In the genomic region with DNA sequence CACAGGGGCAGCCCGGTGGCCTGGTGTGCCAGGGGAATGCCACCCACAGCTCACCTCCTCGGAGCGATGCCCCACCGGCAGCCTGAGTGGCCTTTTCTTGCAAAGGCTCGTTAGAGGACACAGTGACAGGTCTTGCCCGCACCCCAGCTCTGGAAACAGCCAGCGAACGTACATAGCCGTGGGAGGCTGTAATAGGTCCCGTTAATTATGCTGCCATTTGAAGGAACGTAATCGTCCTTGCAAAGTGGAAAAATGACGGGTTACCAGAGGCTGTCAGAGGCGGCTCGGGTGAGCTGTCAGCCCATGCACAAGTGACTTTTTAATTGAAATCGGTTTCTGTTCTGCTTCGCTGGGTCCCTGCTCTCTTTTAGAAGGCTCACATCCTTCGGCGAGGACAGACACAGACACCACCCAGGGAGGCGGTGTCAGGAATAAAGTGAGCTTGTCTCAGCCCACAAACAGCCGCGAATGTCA, we compare ENCODE assay signal across 12 cellular contexts.
DNase-seq lines count a peak whose midpoint lies in the region; ATAC-seq and TF ChIP-seq lines count a peak whose summit lies in the region.
"Had no signal": no experiment of that assay in that cellular context is flagged by ENCODE, and none has a peak within 500 bp of the region (broad histone marks: within the 10 kb centered on the region; RNA-seq: fewer than 3 reads in every experiment).

No MANE protein-coding gene starts in this region.

- H3K4me1 ChIP-seq in left ventricle myocardium inferior: peaks cover 4% of the 10 kb centered on the region
- peaks cover 10% of the 10 kb centered on the region for H3K4me1 ChIP-seq in upper lobe of right lung

- ATAC-seq in Right ventricle myocardium superior (ENCODE audit: poor library complexity) (no peak), upper lobe of right lung (no peak), GM19035 (IDR thresholded peaks at IDR 0.05; ENCODE audit: unreplicated experiment) (no peak)
- ATAC-seq: body of pancreas had no signal

- peaks cover 56% of the 10 kb centered on the region for H3K27me3 ChIP-seq in left ventricle myocardium inferior (ENCODE audit: low read depth)
- no peaks in the 10 kb centered on the region for H3K27me3 ChIP-seq in upper lobe of right lung
- H3K27me3 ChIP-seq: body of pancreas had no signal

- in situ Hi-C loops in astrocyte of the cerebellum (cut with HindIII; ENCODE audit: low sequenced_read_pairs): no loop called here

- intact Hi-C loops in left ventricle myocardium inferior (cut with micrococcal nuclease) (no loop called here), Right ventricle myocardium superior (cut with DNase I) (no loop called here), upper lobe of right lung (cut with DNase I) (no loop called here)

- H3K27ac ChIP-seq in left ventricle myocardium inferior (replicated peaks) (no peak overlapping the region), upper lobe of right lung (no peak overlapping the region)
- H3K27ac ChIP-seq: body of pancreas, RWPE1 had no signal

- H3K9me3 ChIP-seq in left ventricle myocardium inferior (replicated peaks) (peaks cover 26% of the 10 kb centered on the region), upper lobe of right lung (peaks cover 8% of the 10 kb centered on the region)
- H3K9me3 ChIP-seq: body of pancreas had no signal

- TF ChIP-seq CTCF in left ventricle myocardium inferior (IDR thresholded peaks at IDR 0.05; ENCODE audit: borderline replicate concordance) (no peak), astrocyte of the cerebellum (IDR thresholded peaks at IDR 0.05; ENCODE audit: low read depth, low read length, missing control alignments) (no peak), upper lobe of right lung (IDR thresholded peaks at IDR 0.05) (no peak)

- no peak for DNase-seq in left ventricle myocardium inferior
- no peak for DNase-seq in Right ventricle myocardium superior
- no peak for DNase-seq in astrocyte of the cerebellum (ENCODE audit: low read depth)
- peak; percentile 92 for DNase-seq in left kidney (ENCODE audit: low read depth, low spot score)
- DNase-seq in upper lobe of right lung: no peak
- DNase-seq in NCI-H2029 treated with DMSO at 0.1 percent for 48 hours (lab: John Stamatoyannopoulos, UW): no peak
- DNase-seq in RKO (ENCODE audit: low spot score): no peak
- DNase-seq: activated CD4-positive, alpha-beta T cell treated with anti-CD3 and anti-CD28 coated beads, Interleukin-2, amount 50 U/mL, for 4 hours; body of pancreas; H7 had no signal

- H3K36me3 ChIP-seq in left ventricle myocardium inferior (no peaks in the 10 kb centered on the region), upper lobe of right lung (no peaks in the 10 kb centered on the region)

- H3K4me3 ChIP-seq in left ventricle myocardium inferior (peak overlapping the region; percentile 38), astrocyte of the cerebellum (ENCODE audit: low read depth, low read length) (peak overlapping the region; percentile 21), upper lobe of right lung (peak overlapping the region; percentile 14)
- H3K4me3 ChIP-seq: body of pancreas had no signal
